In the genomic region with DNA sequence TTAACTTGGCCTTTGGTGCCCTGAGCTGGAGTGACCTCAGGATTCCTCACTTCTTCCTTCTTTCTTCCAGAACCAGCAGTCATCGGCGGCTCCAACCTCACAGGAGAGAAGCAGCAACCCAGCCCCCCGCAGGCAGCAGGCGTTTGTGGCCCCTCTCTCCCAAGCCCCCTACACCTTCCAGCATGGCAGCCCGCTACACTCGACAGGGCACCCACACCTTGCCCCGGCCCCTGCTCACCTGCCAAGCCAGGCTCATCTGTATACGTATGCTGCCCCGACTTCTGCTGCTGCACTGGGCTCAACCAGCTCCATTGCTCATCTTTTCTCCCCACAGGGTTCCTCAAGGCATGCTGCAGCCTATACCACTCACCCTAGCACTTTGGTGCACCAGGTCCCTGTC, we compare ENCODE assay signal across 1 cellular context.
TF ChIP-seq lines count a peak whose summit lies in the region.

No MANE protein-coding gene starts in this region.

TF ChIP-seq in K562, 482 proteins besides CTCF, POLR2A, EP300 and RAD21:
- peak; percentile 53 for TF ChIP-seq POLR2G (IDR thresholded peaks at IDR 0.05; ENCODE audit: low read depth, low read length)
- peak in 1 of 3 experiments; percentile 5; a peak in 1 of 6 replicates for TF ChIP-seq ZBTB11 (CRISPR knock-in tag; IDR thresholded peaks at IDR 0.05)
- TF ChIP-seq ZNF24 (IDR thresholded peaks at IDR 0.05) = no peak
- TF ChIP-seq RBM22 (IDR thresholded peaks at IDR 0.05; ENCODE audit: low read depth, low read length, poor library complexity, severe bottlenecking) = peak; percentile 55
- TF ChIP-seq MBD2 (IDR thresholded peaks at IDR 0.05; ENCODE audit: borderline replicate concordance, low read depth) = no peak
